ENCODE assay signal across 8 cellular contexts in the genomic region with DNA sequence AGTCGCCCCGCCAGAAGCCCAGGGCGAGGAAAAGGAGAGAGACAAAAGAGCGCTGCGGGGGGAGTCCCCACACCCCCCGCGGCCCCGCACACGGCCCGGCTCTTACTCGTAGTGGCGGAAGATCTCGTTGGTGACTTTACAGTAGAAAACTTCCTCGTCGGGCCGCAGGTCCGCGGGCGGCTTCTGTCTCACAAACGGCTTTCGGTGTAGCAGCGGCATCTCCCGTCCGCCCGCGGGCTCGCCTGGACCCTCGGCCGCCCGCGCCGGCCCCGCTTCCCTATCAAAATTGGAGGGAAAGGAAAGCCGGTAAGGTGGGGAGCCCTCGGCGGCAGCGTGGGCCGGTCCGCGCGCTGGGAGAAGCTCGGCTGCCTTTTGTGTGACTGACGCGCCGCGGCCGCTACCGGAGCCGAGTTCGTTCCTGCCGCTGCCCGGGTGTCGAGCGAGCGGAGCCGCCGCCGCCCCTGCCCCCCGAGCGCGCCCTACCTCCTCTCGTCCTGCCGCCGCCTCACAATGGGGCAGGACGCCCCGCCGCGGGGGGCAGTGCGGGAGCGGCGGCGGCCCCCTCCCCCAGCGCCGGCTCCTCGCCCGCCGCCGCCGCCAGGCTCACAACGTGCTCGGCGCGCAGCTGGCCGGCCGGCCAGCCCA. TPM values are rescaled to one million over a fixed set of nuclear protein-coding genes. Genes with fewer than 3 reads are reported as not detected.
DNase-seq lines count a peak whose midpoint lies in the region; ATAC-seq and TF ChIP-seq lines count a peak whose summit lies in the region.

No MANE protein-coding gene starts in this region.

- H3K36me3 Mint-ChIP-seq in activated CD4-positive, alpha-beta T cell treated with anti-CD3 and anti-CD28 coated beads, Interleukin-2, amount 10 ng/mL, durations not matched to agents 24 days and 14 days (ENCODE audit: low read depth): peaks cover 32% of the 10 kb centered on the region
- H3K36me3 Mint-ChIP-seq in dendritic cell treated with granulocyte-macrophage colony-stimulating factor and Interleukin-4, amounts not matched to agents 40 ng/mL and 50 ng/mL, for 4 days (ENCODE audit: low read depth): peaks cover 54% of the 10 kb centered on the region

- DNase-seq in activated effector memory CD4-positive, alpha-beta T cell treated with Interleukin-2 at 50 U/mL for 16 hours: peak; percentile 46
- no peak for DNase-seq in activated effector memory CD4-positive, alpha-beta T cell treated with anti-CD3 and anti-CD28 coated beads, Interleukin-2, amount 50 U/mL, for 16 hours
- DNase-seq in NCI-H1694 treated with DMSO at 0.1 percent for 48 hours (lab: John Stamatoyannopoulos, UW) (peak; percentile 35), right lobe of liver (peak; percentile 66 to 73 (median 67))
- DNase-seq in activated CD4-positive, alpha-beta T cell treated with anti-CD3 and anti-CD28 coated beads, Interleukin-2, amount 10 ng/mL, durations not matched to agents 24 days and 14 days: peak; percentile 84
- DNase-seq in stimulated activated CD4-positive, alpha-beta T cell treated with anti-CD3 and anti-CD28 coated beads, TNF-alpha, amount 100 ng/mL, for 24 hours (ENCODE audit: low read depth in 3 of 3): peak; percentile 14 to 49 (median 24)

- no peaks in the 10 kb centered on the region for H3K27me3 Mint-ChIP-seq in activated CD4-positive, alpha-beta T cell treated with anti-CD3 and anti-CD28 coated beads, Interleukin-2, amount 10 ng/mL, durations not matched to agents 24 days and 14 days
- no peaks in the 10 kb centered on the region for H3K27me3 Mint-ChIP-seq in dendritic cell treated with granulocyte-macrophage colony-stimulating factor and Interleukin-4, amounts not matched to agents 40 ng/mL and 50 ng/mL, for 4 days

- peak; percentile 21 for ATAC-seq in HG02884 (IDR thresholded peaks at IDR 0.05; ENCODE audit: unreplicated experiment)
- ATAC-seq in right lobe of liver: peak; percentile 9 to 47 (median 45)

- TF ChIP-seq POLR2A in right lobe of liver (IDR thresholded peaks at IDR 0.05): no peak

- intact Hi-C loops in activated CD4-positive, alpha-beta T cell treated with anti-CD3 and anti-CD28 coated beads, Interleukin-2, amount 10 ng/mL, durations not matched to agents 24 days and 14 days (cut with micrococcal nuclease): loop anchor here (2.0 to 10.0 kb wide), 5 partner anchors 56 to 542 kb away; a partner anchor contains a TSS
- intact Hi-C loops in dendritic cell treated with granulocyte-macrophage colony-stimulating factor and Interleukin-4, amounts not matched to agents 40 ng/mL and 50 ng/mL, for 4 days (cut with micrococcal nuclease): loop anchor here (2.0 to 10.0 kb wide), 3 partner anchors 60 to 413 kb away; a partner anchor contains a TSS
- intact Hi-C loops in right lobe of liver (cut with DNase I): no loop called here

- peak overlapping the region; percentile 84 to 89 (median 87) for H3K4me3 ChIP-seq in right lobe of liver

- H3K27me3 ChIP-seq in right lobe of liver: no peaks in the 10 kb centered on the region

- 0% methylated on average over 11 of the region's 85 CpGs for WGBS in right lobe of liver (ENCODE audit: insufficient coverage, low coverage, low lambda C conversion rate, missing lambda C conversion rate)

- peak in 1 of 4 donors; percentile 7 for TF ChIP-seq CTCF in right lobe of liver (IDR thresholded peaks at IDR 0.05)

- no peaks in the 10 kb centered on the region for H3K36me3 ChIP-seq in right lobe of liver

- H3K4me3 Mint-ChIP-seq in activated CD4-positive, alpha-beta T cell treated with anti-CD3 and anti-CD28 coated beads, Interleukin-2, amount 10 ng/mL, durations not matched to agents 24 days and 14 days: peak overlapping the region; percentile 100
- peak overlapping the region; percentile 99 for H3K4me3 Mint-ChIP-seq in dendritic cell treated with granulocyte-macrophage colony-stimulating factor and Interleukin-4, amounts not matched to agents 40 ng/mL and 50 ng/mL, for 4 days

- no peaks in the 10 kb centered on the region for H3K9me3 ChIP-seq in right lobe of liver

- peaks cover 0 to 22% (median under 1%) of the 10 kb centered on the region in 4 donors for H3K4me1 ChIP-seq in right lobe of liver

- peaks cover 28% of the 10 kb centered on the region for H3K4me1 Mint-ChIP-seq in activated CD4-positive, alpha-beta T cell treated with anti-CD3 and anti-CD28 coated beads, Interleukin-2, amount 10 ng/mL, durations not matched to agents 24 days and 14 days
- peaks cover 21% of the 10 kb centered on the region for H3K4me1 Mint-ChIP-seq in dendritic cell treated with granulocyte-macrophage colony-stimulating factor and Interleukin-4, amounts not matched to agents 40 ng/mL and 50 ng/mL, for 4 days (ENCODE audit: low read depth)

- H3K9me3 Mint-ChIP-seq in activated CD4-positive, alpha-beta T cell treated with anti-CD3 and anti-CD28 coated beads, Interleukin-2, amount 10 ng/mL, durations not matched to agents 24 days and 14 days: no peaks in the 10 kb centered on the region
- H3K9me3 Mint-ChIP-seq in dendritic cell treated with granulocyte-macrophage colony-stimulating factor and Interleukin-4, amounts not matched to agents 40 ng/mL and 50 ng/mL, for 4 days: no peaks in the 10 kb centered on the region

- H3K27ac Mint-ChIP-seq in activated CD4-positive, alpha-beta T cell treated with anti-CD3 and anti-CD28 coated beads, Interleukin-2, amount 10 ng/mL, durations not matched to agents 24 days and 14 days: peak overlapping the region; percentile 100
- H3K27ac Mint-ChIP-seq in dendritic cell treated with granulocyte-macrophage colony-stimulating factor and Interleukin-4, amounts not matched to agents 40 ng/mL and 50 ng/mL, for 4 days: peak overlapping the region; percentile 100

- peak overlapping the region; percentile 96 to 99 (median 97) for H3K27ac ChIP-seq in right lobe of liver

RNA-seq across cellular contexts. Expression of a gene that starts 0.7 kb away (rescaled TPM):
- 89.7 TPM in 2 replicates for total RNA-seq in activated CD4-positive, alpha-beta T cell treated with anti-CD3 and anti-CD28 coated beads, Interleukin-2, amount 10 ng/mL, durations not matched to agents 24 days and 14 days
- 10 to 100 TPM in 5 of 6 experiments, 1 to 10 TPM in 1; 6.6 to 19.4 (median 14.3) TPM for total RNA-seq in right lobe of liver

Comparison
In these comparisons a context has a peak if more than half of its experiments do, and no peak if none do; other contexts are left out.
1. intact Hi-C loops: an anchor here in activated CD4-positive, alpha-beta T cell treated with anti-CD3 and anti-CD28 coated beads, Interleukin-2, amount 10 ng/mL, durations not matched to agents 24 days and 14 days (2.0 to 10.0 kb wide) and dendritic cell treated with granulocyte-macrophage colony-stimulating factor and Interleukin-4, amounts not matched to agents 40 ng/mL and 50 ng/mL, for 4 days (2.0 to 10.0 kb wide); none called in right lobe of liver.